27 cellular contexts compared by ENCODE assay signal in the genomic region with DNA sequence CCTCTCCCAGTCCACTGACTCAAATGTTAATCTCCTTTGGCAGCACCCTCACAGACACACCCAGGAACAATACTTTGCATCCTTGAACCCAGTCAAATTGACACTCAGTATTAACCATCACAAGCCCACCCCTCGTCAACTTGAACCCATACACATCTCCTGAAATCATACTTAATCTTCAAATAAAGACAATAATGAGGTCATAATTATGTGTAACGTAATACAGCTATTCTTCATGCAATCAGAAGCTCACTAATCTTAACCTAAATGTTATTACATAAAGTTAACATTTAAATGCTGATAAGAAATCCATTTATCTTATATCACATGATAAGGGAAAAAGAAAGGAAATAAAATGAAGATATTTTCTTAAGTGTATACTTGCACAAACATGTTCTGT.
"Had no signal": no experiment of that assay in that cellular context is flagged by ENCODE, and none has a peak within 500 bp of the region (broad histone marks: within the 10 kb centered on the region; RNA-seq: fewer than 3 reads in every experiment).

No MANE protein-coding gene starts in this region.

- ATAC-seq: stimulated activated effector memory CD8-positive, alpha-beta T cell treated with anti-CD3 and anti-CD28 coated beads, Interleukin-12 subunit alpha, Interleukin-12 subunit beta, amount 100 ng/mL, for 72 hours; stimulated activated memory B cell treated with anti-CD40 and anti-IgM and Interleukin-4, amounts not matched to agents 10 μg/mL and 1 μg/mL and 100 μg/mL, for 72 hours; stimulated activated naive B cell treated with anti-CD40 and anti-IgM and Interleukin-4, amounts not matched to agents 10 μg/mL and 1 μg/mL and 100 μg/mL, for 72 hours; stimulated activated naive CD8-positive, alpha-beta T cell treated with anti-CD3 and anti-CD28 coated beads, Interleukin-15, amount 100 ng/mL, for 72 hours; stimulated activated naive CD8-positive, alpha-beta T cell treated with anti-CD3 and anti-CD28 coated beads, Interleukin-15, Interleukin-2, amounts not matched to agents 100 U/mL and 50 U/mL, for 24 hours; upper lobe of right lung had no signal

- H3K27ac ChIP-seq: stomach, suprapubic skin, testis, thoracic aorta, thyroid gland, tibial artery, tibial nerve, transverse colon, upper lobe of left lung, upper lobe of right lung, uterus, vagina had no signal

- H3K36me3 ChIP-seq: stomach, suprapubic skin, thoracic aorta, thyroid gland, transverse colon, upper lobe of left lung, upper lobe of right lung, uterus, vagina had no signal

- H3K9me3 ChIP-seq: stomach, suprapubic skin, testis, thoracic aorta, thyroid gland, tibial artery, tibial nerve, transverse colon, upper lobe of left lung, upper lobe of right lung, uterus, vagina had no signal

- H3K4me3 ChIP-seq: stomach, suprapubic skin, testis, thoracic aorta, thyroid gland, tibial artery, tibial nerve, transverse colon, upper lobe of left lung, upper lobe of right lung, uterus, vagina had no signal

- DNase-seq: stimulated activated CD4-positive, alpha-beta T cell treated with anti-CD3 and anti-CD28 coated beads, Interleukin-2, amount 100 ng/mL, for 48 hours; stimulated activated CD4-positive, alpha-beta T cell treated with anti-CD3 and anti-CD28 coated beads, Interleukin-4, amount 100 ng/mL, for 1 hour; stimulated activated CD4-positive, alpha-beta T cell treated with anti-CD3 and anti-CD28 coated beads, Interleukin-4, amount 100 ng/mL, for 24 hours; stimulated activated CD4-positive, alpha-beta T cell treated with anti-CD3 and anti-CD28 coated beads, Interleukin-4, amount 100 ng/mL, for 4 hours; stimulated activated CD8-positive, alpha-beta memory T cell treated with anti-CD3 and anti-CD28 coated beads, Interleukin-4, amount 100 ng/mL, for 48 hours; stimulated activated naive B cell treated with anti-CD40 and anti-IgM and Interleukin-4, amounts not matched to agents 10 μg/mL and 1 μg/mL and 100 μg/mL, for 72 hours; stimulated activated naive CD4-positive, alpha-beta T cell; stimulated activated naive CD4-positive, alpha-beta T cell treated with Interleukin-2 at 50 U/mL for 16 hours; stimulated activated naive CD8-positive, alpha-beta T cell treated with anti-CD3 and anti-CD28 coated beads, Interleukin-15, amount 100 ng/mL, for 72 hours; stimulated activated naive CD8-positive, alpha-beta T cell treated with anti-CD3 and anti-CD28 coated beads, Interleukin-15, Interleukin-2, amounts not matched to agents 100 U/mL and 50 U/mL, for 24 hours; stomach; substantia nigra; testis; thyroid gland; tibial artery; transverse colon; trophoblast cell; upper lobe of left lung; upper lobe of right lung; uterus had no signal

- H3K27me3 ChIP-seq: stomach, suprapubic skin, testis, thyroid gland, tibial artery, tibial nerve, transverse colon, upper lobe of left lung, upper lobe of right lung, uterus, vagina had no signal

- FAIRE-seq: urothelium cell line had no signal

- H3K4me1 ChIP-seq: suprapubic skin, testis, tibial artery, tibial nerve, transverse colon, upper lobe of left lung, upper lobe of right lung, uterus, vagina had no signal
